Comparison of ENCODE assay signal across 1 cellular context in the genomic region with DNA sequence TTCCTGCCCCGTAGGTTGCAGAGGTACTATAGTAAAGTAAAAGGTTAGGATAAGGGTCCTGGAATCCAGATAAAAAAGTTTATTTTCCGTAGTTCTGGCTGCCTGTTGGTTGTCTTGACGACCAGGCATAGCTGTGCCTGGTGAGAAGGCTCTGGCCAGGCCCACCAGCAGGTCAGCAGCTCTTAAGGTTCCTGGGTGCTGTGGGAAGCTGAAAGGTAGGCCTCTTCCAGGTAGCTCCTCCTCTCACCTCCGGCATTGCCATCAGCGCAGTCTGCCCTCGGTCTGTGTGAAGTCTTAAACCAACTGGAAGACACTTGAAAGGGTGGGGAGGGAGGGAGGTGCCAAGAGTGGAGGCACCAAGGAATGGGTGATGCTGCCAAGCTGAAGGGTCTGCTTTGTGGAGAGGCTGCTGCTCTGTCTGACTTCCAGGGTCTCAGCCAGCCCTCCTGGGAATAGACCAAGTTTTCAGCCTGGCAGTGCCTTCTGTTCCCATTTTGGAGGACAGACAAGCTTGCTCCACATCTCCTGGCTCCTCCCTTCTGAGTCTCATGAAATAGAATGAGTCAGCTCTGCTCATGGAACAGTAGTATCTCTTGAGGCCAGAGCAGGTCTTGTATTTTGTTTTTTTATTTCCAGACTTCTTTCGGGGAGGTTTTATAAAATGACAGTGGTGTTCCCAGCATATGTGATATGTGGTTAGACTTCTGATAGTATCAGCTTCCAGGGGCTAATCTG.
TF ChIP-seq lines count a peak whose summit lies in the region.

No MANE protein-coding gene starts in this region.

TF ChIP-seq in GM23338, 12 proteins besides CTCF, POLR2A, EP300 and RAD21 (continued from another document):
- TF ChIP-seq, protein P1, sequence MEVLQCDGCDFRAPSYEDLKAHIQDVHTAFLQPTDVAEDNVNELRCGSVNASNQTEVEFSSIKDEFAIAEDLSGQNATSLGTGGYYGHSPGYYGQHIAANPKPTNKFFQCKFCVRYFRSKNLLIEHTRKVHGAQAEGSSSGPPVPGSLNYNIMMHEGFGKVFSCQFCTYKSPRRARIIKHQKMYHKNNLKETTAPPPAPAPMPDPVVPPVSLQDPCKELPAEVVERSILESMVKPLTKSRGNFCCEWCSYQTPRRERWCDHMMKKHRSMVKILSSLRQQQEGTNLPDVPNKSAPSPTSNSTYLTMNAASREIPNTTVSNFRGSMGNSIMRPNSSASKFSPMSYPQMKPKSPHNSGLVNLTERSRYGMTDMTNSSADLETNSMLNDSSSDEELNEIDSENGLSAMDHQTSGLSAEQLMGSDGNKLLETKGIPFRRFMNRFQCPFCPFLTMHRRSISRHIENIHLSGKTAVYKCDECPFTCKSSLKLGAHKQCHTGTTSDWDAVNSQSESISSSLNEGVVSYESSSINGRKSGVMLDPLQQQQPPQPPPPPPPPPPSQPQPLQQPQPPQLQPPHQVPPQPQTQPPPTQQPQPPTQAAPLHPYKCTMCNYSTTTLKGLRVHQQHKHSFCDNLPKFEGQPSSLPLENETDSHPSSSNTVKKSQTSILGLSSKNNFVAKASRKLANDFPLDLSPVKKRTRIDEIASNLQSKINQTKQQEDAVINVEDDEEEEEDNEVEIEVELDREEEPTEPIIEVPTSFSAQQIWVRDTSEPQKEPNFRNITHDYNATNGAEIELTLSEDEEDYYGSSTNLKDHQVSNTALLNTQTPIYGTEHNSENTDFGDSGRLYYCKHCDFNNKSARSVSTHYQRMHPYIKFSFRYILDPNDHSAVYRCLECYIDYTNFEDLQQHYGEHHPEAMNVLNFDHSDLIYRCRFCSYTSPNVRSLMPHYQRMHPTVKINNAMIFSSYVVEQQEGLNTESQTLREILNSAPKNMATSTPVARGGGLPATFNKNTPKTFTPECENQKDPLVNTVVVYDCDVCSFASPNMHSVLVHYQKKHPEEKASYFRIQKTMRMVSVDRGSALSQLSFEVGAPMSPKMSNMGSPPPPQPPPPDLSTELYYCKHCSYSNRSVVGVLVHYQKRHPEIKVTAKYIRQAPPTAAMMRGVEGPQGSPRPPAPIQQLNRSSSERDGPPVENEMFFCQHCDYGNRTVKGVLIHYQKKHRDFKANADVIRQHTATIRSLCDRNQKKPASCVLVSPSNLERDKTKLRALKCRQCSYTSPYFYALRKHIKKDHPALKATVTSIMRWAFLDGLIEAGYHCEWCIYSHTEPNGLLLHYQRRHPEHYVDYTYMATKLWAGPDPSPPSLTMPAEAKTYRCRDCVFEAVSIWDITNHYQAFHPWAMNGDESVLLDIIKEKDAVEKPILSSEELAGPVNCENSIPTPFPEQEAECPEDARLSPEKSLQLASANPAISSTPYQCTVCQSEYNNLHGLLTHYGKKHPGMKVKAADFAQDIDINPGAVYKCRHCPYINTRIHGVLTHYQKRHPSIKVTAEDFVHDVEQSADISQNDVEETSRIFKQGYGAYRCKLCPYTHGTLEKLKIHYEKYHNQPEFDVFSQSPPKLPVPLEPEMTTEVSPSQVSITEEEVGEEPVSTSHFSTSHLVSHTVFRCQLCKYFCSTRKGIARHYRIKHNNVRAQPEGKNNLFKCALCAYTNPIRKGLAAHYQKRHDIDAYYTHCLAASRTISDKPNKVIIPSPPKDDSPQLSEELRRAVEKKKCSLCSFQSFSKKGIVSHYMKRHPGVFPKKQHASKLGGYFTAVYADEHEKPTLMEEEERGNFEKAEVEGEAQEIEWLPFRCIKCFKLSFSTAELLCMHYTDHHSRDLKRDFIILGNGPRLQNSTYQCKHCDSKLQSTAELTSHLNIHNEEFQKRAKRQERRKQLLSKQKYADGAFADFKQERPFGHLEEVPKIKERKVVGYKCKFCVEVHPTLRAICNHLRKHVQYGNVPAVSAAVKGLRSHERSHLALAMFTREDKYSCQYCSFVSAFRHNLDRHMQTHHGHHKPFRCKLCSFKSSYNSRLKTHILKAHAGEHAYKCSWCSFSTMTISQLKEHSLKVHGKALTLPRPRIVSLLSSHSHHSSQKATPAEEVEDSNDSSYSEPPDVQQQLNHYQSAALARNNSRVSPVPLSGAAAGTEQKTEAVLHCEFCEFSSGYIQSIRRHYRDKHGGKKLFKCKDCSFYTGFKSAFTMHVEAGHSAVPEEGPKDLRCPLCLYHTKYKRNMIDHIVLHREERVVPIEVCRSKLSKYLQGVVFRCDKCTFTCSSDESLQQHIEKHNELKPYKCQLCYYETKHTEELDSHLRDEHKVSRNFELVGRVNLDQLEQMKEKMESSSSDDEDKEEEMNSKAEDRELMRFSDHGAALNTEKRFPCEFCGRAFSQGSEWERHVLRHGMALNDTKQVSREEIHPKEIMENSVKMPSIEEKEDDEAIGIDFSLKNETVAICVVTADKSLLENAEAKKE (CRISPR knock-in tag; IDR thresholded peaks at IDR 0.05), result no peak
- TF ChIP-seq EZH2 (IDR thresholded peaks at IDR 0.05; ENCODE audit: low read depth, unreplicated experiment) (no peak), CREB1 (CRISPR knock-in tag; IDR thresholded peaks at IDR 0.05; ENCODE audit: low read depth) (no peak), ZNF114 (CRISPR knock-in tag; IDR thresholded peaks at IDR 0.05) (no peak)
